In genomic region chr1:223062177-223062576, GRCh38 we compare ENCODE assay signal across 30 cellular contexts.
A peak's percentile ranks its signal among the peaks of the same experiment; 100 is the strongest.
DNase-seq lines count a peak whose midpoint lies in the region; ATAC-seq and TF ChIP-seq lines count a peak whose summit lies in the region.
"Had no signal": no experiment of that assay in that cellular context is flagged by ENCODE, and none has a peak within 500 bp of the region (broad histone marks: within the 10 kb centered on the region; RNA-seq: fewer than 3 reads in every experiment).

No MANE protein-coding gene starts in this region.

- H3K4me3 ChIP-seq in rectal smooth muscle tissue (ENCODE audit: low read length) (no peak overlapping the region), BE2C (ENCODE audit: low read depth, low read length) (no peak overlapping the region)
- H3K4me3 ChIP-seq: GM12878, GM23338, Peyer's patch had no signal

- H3K9me3 Mint-ChIP-seq in activated T-cell treated with anti-CD3 and anti-CD28 coated beads, Interleukin-2, amount 50 U/mL, for 72 hours: no peaks in the 10 kb centered on the region
- H3K9me3 Mint-ChIP-seq: CD14-positive monocyte; CD8-positive, alpha-beta memory T cell; GM23338; H9; HFFc6 had no signal

- H3K9ac ChIP-seq in rectal smooth muscle tissue (ENCODE audit: low read length): no peak overlapping the region

- no peaks in the 10 kb centered on the region for H3K4me1 Mint-ChIP-seq in activated T-cell treated with anti-CD3 and anti-CD28 coated beads, Interleukin-2, amount 50 U/mL, for 72 hours (ENCODE audit: low read depth)
- H3K4me1 Mint-ChIP-seq: B cell; CD8-positive, alpha-beta memory T cell had no signal

- H3K4me3 Mint-ChIP-seq in activated T-cell treated with anti-CD3 and anti-CD28 coated beads, Interleukin-2, amount 50 U/mL, for 72 hours: no peak overlapping the region
- H3K4me3 Mint-ChIP-seq: B cell; CD14-positive monocyte; CD8-positive, alpha-beta memory T cell; GM23338; H9; HFFc6 had no signal

- H3K27ac ChIP-seq in rectal smooth muscle tissue (ENCODE audit: low read depth, low read length): peak overlapping the region; percentile 4
- H3K27ac ChIP-seq: Peyer's patch had no signal

- H3K27me3 ChIP-seq in rectal smooth muscle tissue (ENCODE audit: control insufficient read depth, insufficient read depth, low read length) (no peaks in the 10 kb centered on the region), BE2C (no peaks in the 10 kb centered on the region)
- H3K27me3 ChIP-seq: Peyer's patch had no signal

- DNase-seq in NCI-H2227 treated with DMSO at 0.1 percent for 48 hours (lab: John Stamatoyannopoulos, UW) (peak; percentile 78), amniotic epithelial cell (ENCODE audit: low read depth) (peak; percentile 42), fibroblast of gingiva (ENCODE audit: low read depth) (peak; percentile 14), BE2C (no peak), iPS-NIHi7 (ENCODE audit: extremely low spot score) (no peak)
- no peak for DNase-seq in activated T-cell treated with anti-CD3 and anti-CD28 coated beads, Interleukin-2, amount 50 U/mL, for 72 hours
- DNase-seq: CD8-positive, alpha-beta memory T cell; DMS 273 treated with DMSO at 0.1 percent for 48 hours; DMS79; EL; GDM1; H9; HFFc6; Karpas-422; NCI-H1092 treated with DMSO at 0.1 percent for 48 hours; NCI-H1436; NCI-H187; NCI-H2081 treated with DMSO at 0.1 percent for 48 hours; NCI-H2171; NCI-H524 treated with DMSO at 0.1 percent for 48 hours; NCI-H774; NK-92 treated with Interleukin-12 subunit alpha and Interleukin-12 subunit beta, amount 100 ng/mL, for 24 hours; Peyer's patch; SHP77 treated with DMSO at 0.1 percent for 48 hours had no signal

- no peak for ATAC-seq in activated T-cell treated with anti-CD3 and anti-CD28 coated beads, Interleukin-2, amount 50 U/mL, for 72 hours (replicated peaks in 1 of 2)
- ATAC-seq in HG02981 (IDR thresholded peaks at IDR 0.05; ENCODE audit: unreplicated experiment): no peak
- ATAC-seq: GM12878, GM23338 had no signal

- no peaks in the 10 kb centered on the region for H3K36me3 ChIP-seq in rectal smooth muscle tissue (ENCODE audit: control insufficient read depth, insufficient read depth, low read length)
- no peaks in the 10 kb centered on the region for H3K36me3 ChIP-seq in BE2C
- H3K36me3 ChIP-seq: Peyer's patch had no signal

- no peaks in the 10 kb centered on the region for H3K9me3 ChIP-seq in BE2C
- H3K9me3 ChIP-seq: Peyer's patch had no signal

- TF ChIP-seq CTCF in BE2C (IDR thresholded peaks at IDR 0.05; ENCODE audit: low read depth, low read length): no peak

- no peak overlapping the region for H3K27ac Mint-ChIP-seq in activated T-cell treated with anti-CD3 and anti-CD28 coated beads, Interleukin-2, amount 50 U/mL, for 72 hours
- H3K27ac Mint-ChIP-seq: B cell; CD14-positive monocyte; CD8-positive, alpha-beta memory T cell; GM23338; H9; HFFc6 had no signal

- no peaks in the 10 kb centered on the region for H3K36me3 Mint-ChIP-seq in activated T-cell treated with anti-CD3 and anti-CD28 coated beads, Interleukin-2, amount 50 U/mL, for 72 hours (ENCODE audit: insufficient read depth in 2 of 2)
- H3K36me3 Mint-ChIP-seq: CD14-positive monocyte; CD8-positive, alpha-beta memory T cell had no signal

- H3K4me1 ChIP-seq in rectal smooth muscle tissue (ENCODE audit: control insufficient read depth, insufficient read depth, low read length): peaks cover 3% of the 10 kb centered on the region
- H3K4me1 ChIP-seq in BE2C: no peaks in the 10 kb centered on the region
- H3K4me1 ChIP-seq: Peyer's patch had no signal

- peaks cover 10% of the 10 kb centered on the region for H3K27me3 Mint-ChIP-seq in activated T-cell treated with anti-CD3 and anti-CD28 coated beads, Interleukin-2, amount 50 U/mL, for 72 hours (ENCODE audit: low read depth)

Comparison
In these comparisons a context has a peak if more than half of its experiments do, and no peak if none do; other contexts are left out.
1. DNase-seq: peak in NCI-H2227 treated with DMSO at 0.1 percent for 48 hours (single experiment), amniotic epithelial cell (single experiment) and fibroblast of gingiva (single experiment); none in BE2C (single experiment), activated T-cell treated with anti-CD3 and anti-CD28 coated beads, Interleukin-2, amount 50 U/mL, for 72 hours (0 of 2) and iPS-NIHi7 (single experiment).